In the genomic region with DNA sequence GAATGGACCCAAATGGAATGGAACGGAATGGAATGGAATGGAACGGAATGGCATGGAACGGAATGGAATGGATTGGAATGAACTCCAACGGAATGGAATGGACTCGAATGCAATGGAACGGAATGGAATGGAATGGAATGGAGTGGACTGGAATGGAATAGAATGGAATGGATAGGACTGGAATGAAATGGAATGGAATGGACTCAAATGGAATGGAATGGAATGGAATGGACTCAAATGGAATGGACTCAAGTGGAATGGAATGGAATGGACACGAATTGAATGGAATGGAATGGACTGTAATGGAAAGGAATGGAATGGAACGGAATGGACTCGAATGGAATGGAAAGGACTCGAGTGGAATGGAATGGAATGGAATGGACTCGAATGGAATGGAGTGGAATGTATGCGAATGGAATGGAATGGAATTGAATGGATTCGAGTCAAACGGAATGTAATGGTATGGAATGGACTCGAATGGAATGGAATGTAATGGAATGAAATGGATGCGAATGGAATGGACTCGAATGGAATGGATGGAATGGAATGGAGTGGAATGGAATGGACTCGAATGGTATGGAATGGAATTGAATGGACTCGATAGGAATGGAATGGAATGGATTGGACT, we compare ENCODE assay signal across 8 cellular contexts.
DNase-seq lines count a peak whose midpoint lies in the region; ATAC-seq and TF ChIP-seq lines count a peak whose summit lies in the region.
"Not testable (repeated sequence)": the region's sequence is repeated elsewhere in the genome, so short reads cannot be mapped to it uniquely, and the experiment has no call there.

No MANE protein-coding gene starts in this region.

- not testable (repeated sequence) for H3K4me2 ChIP-seq in IMR-90 (ENCODE audit: low read depth, low read length); mesendoderm (ENCODE audit: low read length)

- not testable (repeated sequence) for H2AK9ac ChIP-seq in IMR-90 (replicated peaks; ENCODE audit: low read depth, low read length, poor library complexity)

- H3K27me3 ChIP-seq in IMR-90 (ENCODE audit: control insufficient read depth, insufficient read depth, low read length); mesendoderm (ENCODE audit: insufficient read depth, low read length, poor library complexity): not testable (repeated sequence)

- H3K79me1 ChIP-seq in IMR-90 (ENCODE audit: low read depth in 1 of 2, low read length in 2 of 2); mesendoderm (ENCODE audit: low read length): not testable (repeated sequence)

- H3K14ac ChIP-seq in IMR-90 (replicated peaks; ENCODE audit: low read depth, low read length): not testable (repeated sequence)

- not testable (repeated sequence) for H3K18ac ChIP-seq in IMR-90 (ENCODE audit: low read depth, low read length); mesendoderm (ENCODE audit: low read length)

- not testable (repeated sequence) for H3K9me1 ChIP-seq in IMR-90 (ENCODE audit: insufficient read depth, low read length)

- ATAC-seq in IMR-90 (ENCODE audit: low read depth); WTC11: not testable (repeated sequence)

- H3K27ac ChIP-seq in HEK293 (ENCODE audit: extremely low read depth, low read depth, low read length); IMR-90 (ENCODE audit: insufficient read depth, low read length); mesendoderm (ENCODE audit: low read depth, low read length): not testable (repeated sequence)

- not testable (repeated sequence) for H2AK5ac ChIP-seq in IMR-90 (ENCODE audit: low read depth, low read length); mesendoderm (ENCODE audit: low read length)

- dilution Hi-C loops in IMR-90 (cut with HindIII; ENCODE audit: low sequenced_read_pairs, unreplicated experiment): not testable (repeated sequence)

- not testable (repeated sequence) for H4K20me1 ChIP-seq in IMR-90 (ENCODE audit: insufficient read depth, low read length)

- H4K8ac ChIP-seq in IMR-90 (ENCODE audit: low read depth in 2 of 2, low read length in 2 of 2); mesendoderm (ENCODE audit: low read depth, low read length): not testable (repeated sequence)

- not testable (repeated sequence) for H2BK15ac ChIP-seq in IMR-90 (ENCODE audit: low read depth, low read length); mesendoderm (replicated peaks; ENCODE audit: low read depth)

- not testable (repeated sequence) for H3K23ac ChIP-seq in IMR-90 (ENCODE audit: low read depth, low read length); mesendoderm (ENCODE audit: low read length)

- H3K4me3 Mint-ChIP-seq in WTC11: not testable (repeated sequence)

- H3K9me3 ChIP-seq in HEK293 (ENCODE audit: control insufficient read depth, insufficient read depth, low read depth, low read length): not testable (repeated sequence)
- H3K9me3 ChIP-seq in IMR-90 (ENCODE audit: control insufficient read depth, insufficient read depth, low read length): peaks cover 18% of the 10 kb centered on the region

- not testable (repeated sequence) for TF ChIP-seq RAD21 in IMR-90 (IDR thresholded peaks at IDR 0.05; ENCODE audit: low read length)

- peak overlapping the region; percentile 48 for H2BK5ac ChIP-seq in IMR-90 (ENCODE audit: low read depth, low read length, poor library complexity, severe bottlenecking)
- H2BK5ac ChIP-seq in mesendoderm (ENCODE audit: low read length): not testable (repeated sequence)

- H3K56ac ChIP-seq in IMR-90 (ENCODE audit: extremely low read depth, insufficient read depth, low read length); mesendoderm (ENCODE audit: low read length): not testable (repeated sequence)

- not testable (repeated sequence) for H2BK120ac ChIP-seq in IMR-90 (ENCODE audit: low read depth, low read length); mesendoderm (ENCODE audit: low read depth, low read length)

- H3K4ac ChIP-seq in IMR-90 (ENCODE audit: low read depth, low read length); mesendoderm (ENCODE audit: low read depth, low read length): not testable (repeated sequence)

- H4K5ac ChIP-seq in IMR-90 (ENCODE audit: low read depth, low read length); mesendoderm (ENCODE audit: low read length): not testable (repeated sequence)

- H3K79me2 ChIP-seq in mesendoderm (ENCODE audit: control insufficient read depth, insufficient read depth, low read length): not testable (repeated sequence)

- H3K36me3 ChIP-seq in HEK293 (ENCODE audit: control insufficient read depth in 2 of 2, insufficient read depth in 1 of 2, low read length in 2 of 2); IMR-90 (ENCODE audit: control insufficient read depth, insufficient read depth, low read length); mesendoderm (ENCODE audit: control insufficient read depth, insufficient read depth, low read length): not testable (repeated sequence)

- not testable (repeated sequence) for H3K9ac ChIP-seq in IMR-90 (ENCODE audit: low read depth, low read length); mesendoderm (ENCODE audit: low read length)

- not testable (repeated sequence) for TF ChIP-seq POLR2A in IMR-90 (IDR thresholded peaks at IDR 0.05; ENCODE audit: low read depth, low read length)

- not testable (repeated sequence) for H4K91ac ChIP-seq in IMR-90 (ENCODE audit: insufficient read depth, low read depth, low read length)

- in situ Hi-C loops in IMR-90 (cut with MboI; ENCODE audit: low sequenced_read_pairs): not testable (repeated sequence)

- CTCF ChIA-PET in HEK293 (lab: Yijun Ruan, JAX); IMR-90 (lab: Yijun Ruan, JAX); WTC11 (lab: Charles Lee): not testable (repeated sequence)

- DNase-seq in A172 (ENCODE audit: low spot score) (peak; percentile 5), EH (ENCODE audit: low read depth) (peak; percentile 15), cerebellar cortex (ENCODE audit: low spot score) (peak; percentile 26), fibroblast of mammary gland (ENCODE audit: low read depth) (peak; percentile 11), mesendoderm (peak; percentile 37)
- not testable (repeated sequence) for DNase-seq in IMR-90; WTC11 (ENCODE audit: low spot score)

- H2BK20ac ChIP-seq in IMR-90 (ENCODE audit: low read depth, low read length): not testable (repeated sequence)

- intact Hi-C loops in IMR-90 (cut with micrococcal nuclease): not testable (repeated sequence)

- H2AFZ ChIP-seq in IMR-90 (replicated peaks; ENCODE audit: low read length, poor library complexity): not testable (repeated sequence)

- WGBS in IMR-90 (ENCODE audit: extremely low coverage in 2 of 2, insufficient read length in 1 of 2), 2 experiments: 91 to 98% methylated on average over 10 to 19 of the region's 19 CpGs
- WGBS in mesendoderm (ENCODE audit: extremely low coverage, insufficient coverage, low lambda C conversion rate): 100% methylated on average over 11 of the region's 19 CpGs

- peaks cover 15% of the 10 kb centered on the region for H3K36me3 Mint-ChIP-seq in WTC11

- H3K27ac Mint-ChIP-seq in WTC11: not testable (repeated sequence)

- H3K4me1 ChIP-seq in HEK293 (ENCODE audit: control insufficient read depth, insufficient read depth, low read length); IMR-90 (ENCODE audit: control insufficient read depth, insufficient read depth, low read length); mesendoderm (ENCODE audit: control insufficient read depth, low read depth, low read length): not testable (repeated sequence)

- not testable (repeated sequence) for H3K4me1 Mint-ChIP-seq in WTC11

- H3K27me3 Mint-ChIP-seq in WTC11 (ENCODE audit: low read depth): not testable (repeated sequence)

- not testable (repeated sequence) for H3K4me3 ChIP-seq in HEK293 (ENCODE audit: low read depth, low read length); IMR-90 (ENCODE audit: insufficient read depth, low read depth, low read length); fibroblast of mammary gland (ENCODE audit: control insufficient read depth, low read depth, low read length); mesendoderm (ENCODE audit: low read length)

- not testable (repeated sequence) for TF ChIP-seq CTCF in HEK293 (tag by site-specific recombination; IDR thresholded peaks at IDR 0.05); IMR-90 (conservative IDR thresholded peaks at IDR 0.05; ENCODE audit: low read depth, low read length); WTC11 (IDR thresholded peaks at IDR 0.05); fibroblast of mammary gland (conservative IDR thresholded peaks at IDR 0.05; ENCODE audit: control insufficient read depth, insufficient read depth, low read depth, low read length)

- peaks cover 17% of the 10 kb centered on the region for H3K9me3 Mint-ChIP-seq in WTC11

- BruUV-seq in IMR-90 (replicated peaks; lab: Mats Ljungman, UMichigan): not testable (repeated sequence)

- POLR2A ChIA-PET in HEK293 (lab: Yijun Ruan, JAX); IMR-90 (lab: Charles Lee; ENCODE audit: unreplicated experiment); WTC11 (lab: Charles Lee): not testable (repeated sequence)

TF ChIP-seq in HEK293, 187 proteins besides CTCF, POLR2A, EP300 and RAD21 (continues in another document):
- 0 out of 2 replicates have a peak, but pooled peaks have one; percentile 27 for TF ChIP-seq KLF8 (tag by site-specific recombination; IDR thresholded peaks at IDR 0.05)
- peak; percentile 43; the same call in 1 of the 2 replicates for TF ChIP-seq ZBTB17 (tag by site-specific recombination; IDR thresholded peaks at IDR 0.05)
- TF ChIP-seq IKZF3 (tag by site-specific recombination; IDR thresholded peaks at IDR 0.05): 0 out of 2 replicates have a peak, but pooled peaks have one; percentile 14
